21 cellular contexts compared by ENCODE assay signal in genomic region chrY:19573646-19574045, GRCh38.
DNase-seq lines count a peak whose midpoint lies in the region; ATAC-seq and TF ChIP-seq lines count a peak whose summit lies in the region.
"Had no signal": no experiment of that assay in that cellular context is flagged by ENCODE, and none has a peak within 500 bp of the region (broad histone marks: within the 10 kb centered on the region; RNA-seq: fewer than 3 reads in every experiment).

No MANE protein-coding gene starts in this region.

- no peak overlapping the region for H4K5ac ChIP-seq in mesendoderm (ENCODE audit: low read length)

- no peaks in the 10 kb centered on the region for H3K79me1 ChIP-seq in mesendoderm (ENCODE audit: low read length)

- TF ChIP-seq CTCF in DOHH2 (IDR thresholded peaks at IDR 0.05; ENCODE audit: low read depth, low read length, poor library complexity, severe bottlenecking): no peak

- no peaks in the 10 kb centered on the region for H3F3A ChIP-seq in DOHH2 (ENCODE audit: control insufficient read depth, insufficient read depth)

- H3K9me3 ChIP-seq in DOHH2 (ENCODE audit: control insufficient read depth, insufficient read depth, low read length) (no peaks in the 10 kb centered on the region), KOPT-K1 (ENCODE audit: insufficient read depth, low read length, poor library complexity, severe bottlenecking) (no peaks in the 10 kb centered on the region)
- H3K9me3 ChIP-seq: BE2C, BLaER1, Caco-2 had no signal

- H3K27ac ChIP-seq in DOHH2 (ENCODE audit: low read depth, low read length) (no peak overlapping the region), KOPT-K1 (ENCODE audit: low read depth, low read length, poor library complexity, severe bottlenecking) (peak overlapping the region; percentile 43), mesendoderm (ENCODE audit: low read depth, low read length) (no peak overlapping the region)
- H3K27ac ChIP-seq: BLaER1 had no signal

- H4K8ac ChIP-seq in mesendoderm (ENCODE audit: low read depth, low read length): no peak overlapping the region

- H3K4me1 Mint-ChIP-seq in activated CD4-positive, alpha-beta memory T cell treated with anti-CD3 and anti-CD28 coated beads, Interleukin-2, amount 10 ng/mL, durations not matched to agents 7 days and 5 days: peaks cover 39% of the 10 kb centered on the region
- peaks cover 0 to 67% (median 0%) of the 10 kb centered on the region in 3 donors for H3K4me1 Mint-ChIP-seq in T-cell

- H3K4me2 ChIP-seq in DOHH2 (ENCODE audit: low read length) (peak overlapping the region; percentile 24; the same call in 1 of the 2 replicates), mesendoderm (ENCODE audit: low read length) (no peak overlapping the region)
- H3K4me2 ChIP-seq: BLaER1 had no signal

- H3K27me3 Mint-ChIP-seq in activated CD4-positive, alpha-beta memory T cell treated with anti-CD3 and anti-CD28 coated beads, Interleukin-2, amount 10 ng/mL, durations not matched to agents 7 days and 5 days: no peaks in the 10 kb centered on the region
- no peaks in the 10 kb centered on the region for H3K27me3 Mint-ChIP-seq in T-cell
- H3K27me3 Mint-ChIP-seq: CD4-positive, alpha-beta memory T cell; CD4-positive, CD25-positive, alpha-beta regulatory T cell; CD8-positive, alpha-beta memory T cell had no signal

- H3K79me2 ChIP-seq in DOHH2 (ENCODE audit: control insufficient read depth, low read length) (peaks cover 98% of the 10 kb centered on the region), mesendoderm (ENCODE audit: control insufficient read depth, insufficient read depth, low read length) (peaks cover 47% of the 10 kb centered on the region)

- peaks cover 50% of the 10 kb centered on the region for H3K4me1 ChIP-seq in DOHH2 (ENCODE audit: control insufficient read depth, low read length)
- no peaks in the 10 kb centered on the region for H3K4me1 ChIP-seq in mesendoderm (ENCODE audit: control insufficient read depth, low read depth, low read length)
- H3K4me1 ChIP-seq: BE2C, BLaER1, Caco-2 had no signal

- CTCF ChIA-PET in activated CD4-positive, alpha-beta memory T cell treated with anti-CD3 and anti-CD28 coated beads, Interleukin-2, amount 10 ng/mL, durations not matched to agents 7 days and 5 days (lab: Charles Lee): no interaction called here
- CTCF ChIA-PET in T-cell (lab: Charles Lee): no interaction called here

- H3K23ac ChIP-seq in mesendoderm (ENCODE audit: low read length): no peak overlapping the region

- H3K4ac ChIP-seq in mesendoderm (ENCODE audit: low read depth, low read length): no peak overlapping the region

- no peak overlapping the region for H3K27ac Mint-ChIP-seq in activated CD4-positive, alpha-beta memory T cell treated with anti-CD3 and anti-CD28 coated beads, Interleukin-2, amount 10 ng/mL, durations not matched to agents 7 days and 5 days
- no peak overlapping the region for H3K27ac Mint-ChIP-seq in T-cell
- H3K27ac Mint-ChIP-seq: CD14-positive monocyte; CD4-positive, alpha-beta memory T cell; CD4-positive, CD25-positive, alpha-beta regulatory T cell; CD8-positive, alpha-beta memory T cell had no signal

- no peak overlapping the region for H2BK120ac ChIP-seq in mesendoderm (ENCODE audit: low read depth, low read length)

- H2BK15ac ChIP-seq in mesendoderm (replicated peaks; ENCODE audit: low read depth): no peak overlapping the region

- H3K9me2 ChIP-seq in DOHH2 (replicated peaks; ENCODE audit: control insufficient read depth, low read length): no peaks in the 10 kb centered on the region

- peaks cover 30% of the 10 kb centered on the region for H3K36me3 Mint-ChIP-seq in activated CD4-positive, alpha-beta memory T cell treated with anti-CD3 and anti-CD28 coated beads, Interleukin-2, amount 10 ng/mL, durations not matched to agents 7 days and 5 days (ENCODE audit: low read depth)
- H3K36me3 Mint-ChIP-seq in T-cell: peaks cover 14% of the 10 kb centered on the region
- H3K36me3 Mint-ChIP-seq: CD4-positive, CD25-positive, alpha-beta regulatory T cell had no signal

- POLR2A ChIA-PET in activated CD4-positive, alpha-beta memory T cell treated with anti-CD3 and anti-CD28 coated beads, Interleukin-2, amount 10 ng/mL, durations not matched to agents 7 days and 5 days (lab: Charles Lee): no interaction called here
- POLR2A ChIA-PET in T-cell (lab: Charles Lee): no interaction called here

- no peaks in the 10 kb centered on the region for H4K20me1 ChIP-seq in DOHH2 (ENCODE audit: control insufficient read depth, insufficient read depth, low read depth, low read length)
- H4K20me1 ChIP-seq: BLaER1 had no signal

- ATAC-seq in GM18907 (IDR thresholded peaks at IDR 0.05; ENCODE audit: unreplicated experiment) (no peak), T-cell (replicated peaks in 1 of 4) (no peak)

- no peak overlapping the region for H3K56ac ChIP-seq in mesendoderm (ENCODE audit: low read length)

- H3K27me3 ChIP-seq in DOHH2 (ENCODE audit: control insufficient read depth, low read length) (no peaks in the 10 kb centered on the region), mesendoderm (ENCODE audit: insufficient read depth, low read length, poor library complexity) (no peaks in the 10 kb centered on the region)
- H3K27me3 ChIP-seq: BE2C, BLaER1 had no signal

- H2AK5ac ChIP-seq in mesendoderm (ENCODE audit: low read length): no peak overlapping the region

- H3K4me3 ChIP-seq in DOHH2 (ENCODE audit: low read length) (no peak overlapping the region), mesendoderm (ENCODE audit: low read length) (no peak overlapping the region)
- H3K4me3 ChIP-seq: BLaER1 had no signal

- peak; percentile 53 for DNase-seq in dermis blood vessel endothelial cell
- peak; percentile 52 for DNase-seq in mesendoderm
- no peak for DNase-seq in activated CD4-positive, alpha-beta memory T cell treated with anti-CD3 and anti-CD28 coated beads, Interleukin-2, amount 10 ng/mL, durations not matched to agents 7 days and 5 days
- no peak for DNase-seq in COLO668 (lab: John Stamatoyannopoulos, UW; ENCODE audit: unreplicated experiment)
- DNase-seq in T-cell: no peak
- DNase-seq: 8988T; ACHN; BE2C; C1 segment of cervical spinal cord; Caco-2; Calu3; CD4-positive, alpha-beta memory T cell; CD4-positive, CD25-positive, alpha-beta regulatory T cell; CD8-positive, alpha-beta memory T cell; DMS79 treated with DMSO at 0.1 percent for 48 hours; GF-D8 had no signal

- no peak overlapping the region for H3K4me3 Mint-ChIP-seq in activated CD4-positive, alpha-beta memory T cell treated with anti-CD3 and anti-CD28 coated beads, Interleukin-2, amount 10 ng/mL, durations not matched to agents 7 days and 5 days
- no peak overlapping the region for H3K4me3 Mint-ChIP-seq in T-cell
- H3K4me3 Mint-ChIP-seq: CD14-positive monocyte; CD4-positive, alpha-beta memory T cell; CD8-positive, alpha-beta memory T cell had no signal

- no CpG with 5 or more reads among the region's 2 CpGs for WGBS in mesendoderm (ENCODE audit: extremely low coverage, insufficient coverage, low lambda C conversion rate)

- H3K9ac ChIP-seq in mesendoderm (ENCODE audit: low read length): no peak overlapping the region
- H3K9ac ChIP-seq: BLaER1 had no signal

- H3K18ac ChIP-seq in mesendoderm (ENCODE audit: low read length): no peak overlapping the region

- no peak overlapping the region for H2BK5ac ChIP-seq in mesendoderm (ENCODE audit: low read length)

- H3K9me3 Mint-ChIP-seq in activated CD4-positive, alpha-beta memory T cell treated with anti-CD3 and anti-CD28 coated beads, Interleukin-2, amount 10 ng/mL, durations not matched to agents 7 days and 5 days: no peaks in the 10 kb centered on the region
- no peaks in the 10 kb centered on the region for H3K9me3 Mint-ChIP-seq in T-cell
- H3K9me3 Mint-ChIP-seq: CD14-positive monocyte; CD4-positive, alpha-beta memory T cell; CD4-positive, CD25-positive, alpha-beta regulatory T cell; CD8-positive, alpha-beta memory T cell had no signal

- H3K36me3 ChIP-seq in DOHH2 (ENCODE audit: control insufficient read depth, low read length) (peaks cover 45% of the 10 kb centered on the region), KOPT-K1 (ENCODE audit: insufficient read depth, low read length) (peaks cover 59% of the 10 kb centered on the region), mesendoderm (ENCODE audit: control insufficient read depth, insufficient read depth, low read length) (no peaks in the 10 kb centered on the region)
- H3K36me3 ChIP-seq: BE2C, BLaER1 had no signal

Comparison
In these comparisons a context has a peak if more than half of its experiments do, and no peak if none do; other contexts are left out.
1. DNase-seq: peak in dermis blood vessel endothelial cell (single experiment) and mesendoderm (single experiment); none in activated CD4-positive, alpha-beta memory T cell treated with anti-CD3 and anti-CD28 coated beads, Interleukin-2, amount 10 ng/mL, durations not matched to agents 7 days and 5 days (single experiment), COLO668 (single experiment) and T-cell (0 of 34).